ENCODE assay signal across 12 cellular contexts in genomic region chr14:31241450-31242114, GRCh38. TPM values are rescaled to one million over a fixed set of nuclear protein-coding genes. Genes with fewer than 3 reads are reported as not detected.
A peak's percentile ranks its signal among the peaks of the same experiment; 100 is the strongest.
DNase-seq lines count a peak whose midpoint lies in the region; ATAC-seq and TF ChIP-seq lines count a peak whose summit lies in the region.
"Had no signal": no experiment of that assay in that cellular context is flagged by ENCODE, and none has a peak within 500 bp of the region (broad histone marks: within the 10 kb centered on the region; RNA-seq: fewer than 3 reads in every experiment).

No MANE protein-coding gene starts in this region.

- no peak for TF ChIP-seq CTCF in activated CD8-positive, alpha-beta T cell treated with anti-CD3 and anti-CD28 coated beads for 36 hours (IDR thresholded peaks at IDR 0.05)
- TF ChIP-seq CTCF in colonic mucosa (IDR thresholded peaks at IDR 0.05), result no peak

- H3K9me3 Mint-ChIP-seq in activated CD8-positive, alpha-beta T cell treated with anti-CD3 and anti-CD28 coated beads, Interleukin-2, amount 10 ng/mL, durations not matched to agents 7 days and 5 days (ENCODE audit: insufficient read depth), result no peaks in the 10 kb centered on the region
- H3K9me3 Mint-ChIP-seq in activated CD8-positive, alpha-beta T cell treated with anti-CD3 and anti-CD28 coated beads for 36 hours, result no peaks in the 10 kb centered on the region
- no peaks in the 10 kb centered on the region for H3K9me3 Mint-ChIP-seq in T-cell
- H3K9me3 Mint-ChIP-seq: central memory CD8-positive, alpha-beta T cell had no signal

- H3K4me3 ChIP-seq in colonic mucosa, result no peak overlapping the region
- H3K4me3 ChIP-seq: PC-9 had no signal

- H3K27ac ChIP-seq in colonic mucosa, result no peak overlapping the region
- no peak overlapping the region for H3K27ac ChIP-seq in caudate nucleus (ENCODE audit: low read depth, low read length)
- H3K27ac ChIP-seq: PC-9 had no signal

- no peaks in the 10 kb centered on the region for H3K9me3 ChIP-seq in colonic mucosa

- H3K9ac ChIP-seq in colonic mucosa (ENCODE audit: low read depth in 2 of 2, low read length in 2 of 2), result peak overlapping the region in 1 of 2 donors; percentile 2

- peaks cover 26% of the 10 kb centered on the region for H3K4me1 Mint-ChIP-seq in activated CD8-positive, alpha-beta T cell treated with anti-CD3 and anti-CD28 coated beads, Interleukin-2, amount 10 ng/mL, durations not matched to agents 7 days and 5 days (ENCODE audit: low read depth)
- peaks cover 20% of the 10 kb centered on the region for H3K4me1 Mint-ChIP-seq in activated CD8-positive, alpha-beta T cell treated with anti-CD3 and anti-CD28 coated beads for 36 hours (ENCODE audit: low read depth)
- H3K4me1 Mint-ChIP-seq in T-cell, result peaks cover 15 to 19% (median 17%) of the 10 kb centered on the region in 3 donors

- no peak for DNase-seq in activated CD8-positive, alpha-beta T cell treated with anti-CD3 and anti-CD28 coated beads, Interleukin-2, amount 10 ng/mL, durations not matched to agents 7 days and 5 days
- no peak for DNase-seq in activated CD8-positive, alpha-beta T cell treated with anti-CD3 and anti-CD28 coated beads for 36 hours
- peak; percentile 18 for DNase-seq in colonic mucosa
- DNase-seq in left lobe of liver (ENCODE audit: low spot score), result no peak
- no peak for DNase-seq in cerebellum (ENCODE audit: low spot score)
- DNase-seq in DMS 273 (lab: John Stamatoyannopoulos, UW; ENCODE audit: unreplicated experiment), result no peak
- no peak for DNase-seq in T-cell
- no peak for DNase-seq in caudate nucleus (lab: John Stamatoyannopoulos, UW)
- DNase-seq: NCI-H2171 treated with DMSO at 0.1 percent for 48 hours; stimulated activated CD4-positive, alpha-beta T cell treated with anti-CD3 and anti-CD28 coated beads, Interleukin-2, amount 100 ng/mL, for 48 hours had no signal

- POLR2A ChIA-PET in activated CD8-positive, alpha-beta T cell treated with anti-CD3 and anti-CD28 coated beads, Interleukin-2, amount 10 ng/mL, durations not matched to agents 7 days and 5 days (lab: Charles Lee), result no interaction called here
- POLR2A ChIA-PET in activated CD8-positive, alpha-beta T cell treated with anti-CD3 and anti-CD28 coated beads for 36 hours (lab: Charles Lee), result interaction anchor here (0.6 kb wide), 1 partner anchor 80 kb away, joined by 3 read pairs; no protein-coding TSS in a partner anchor
- POLR2A ChIA-PET in T-cell (lab: Charles Lee), result no interaction called here

- H3K4me3 Mint-ChIP-seq in activated CD8-positive, alpha-beta T cell treated with anti-CD3 and anti-CD28 coated beads, Interleukin-2, amount 10 ng/mL, durations not matched to agents 7 days and 5 days, result no peak overlapping the region
- no peak overlapping the region for H3K4me3 Mint-ChIP-seq in activated CD8-positive, alpha-beta T cell treated with anti-CD3 and anti-CD28 coated beads for 36 hours
- H3K4me3 Mint-ChIP-seq in T-cell, result no peak overlapping the region
- H3K4me3 Mint-ChIP-seq: central memory CD8-positive, alpha-beta T cell had no signal

- H3K27me3 Mint-ChIP-seq in activated CD8-positive, alpha-beta T cell treated with anti-CD3 and anti-CD28 coated beads, Interleukin-2, amount 10 ng/mL, durations not matched to agents 7 days and 5 days (ENCODE audit: low read depth), result no peaks in the 10 kb centered on the region
- no peaks in the 10 kb centered on the region for H3K27me3 Mint-ChIP-seq in activated CD8-positive, alpha-beta T cell treated with anti-CD3 and anti-CD28 coated beads for 36 hours
- no peaks in the 10 kb centered on the region for H3K27me3 Mint-ChIP-seq in T-cell
- H3K27me3 Mint-ChIP-seq: central memory CD8-positive, alpha-beta T cell had no signal

- H3K36me3 ChIP-seq in colonic mucosa, result no peaks in the 10 kb centered on the region

- peak overlapping the region; percentile 2 for H3K27ac Mint-ChIP-seq in activated CD8-positive, alpha-beta T cell treated with anti-CD3 and anti-CD28 coated beads, Interleukin-2, amount 10 ng/mL, durations not matched to agents 7 days and 5 days
- H3K27ac Mint-ChIP-seq in activated CD8-positive, alpha-beta T cell treated with anti-CD3 and anti-CD28 coated beads for 36 hours, result no peak overlapping the region
- peak overlapping the region in 1 of 2 donors; percentile 14 for H3K27ac Mint-ChIP-seq in T-cell

- no peak for ATAC-seq in activated CD8-positive, alpha-beta T cell treated with anti-CD3 and anti-CD28 coated beads, Interleukin-2, amount 10 ng/mL, durations not matched to agents 7 days and 5 days
- ATAC-seq in activated CD8-positive, alpha-beta T cell treated with anti-CD3 and anti-CD28 coated beads for 36 hours, result no peak
- peak; percentile 32 for ATAC-seq in left lobe of liver
- ATAC-seq in T-cell (replicated peaks in 1 of 4), result no peak

- CTCF ChIA-PET in activated CD8-positive, alpha-beta T cell treated with anti-CD3 and anti-CD28 coated beads, Interleukin-2, amount 10 ng/mL, durations not matched to agents 7 days and 5 days (lab: Charles Lee), result no interaction called here
- CTCF ChIA-PET in activated CD8-positive, alpha-beta T cell treated with anti-CD3 and anti-CD28 coated beads for 36 hours (lab: Charles Lee), result no interaction called here
- CTCF ChIA-PET in T-cell (lab: Charles Lee), result interaction anchor here in 1 of 2 donors (0.6 kb wide), 1 partner anchor 185 kb away, joined by 3 read pairs; no protein-coding TSS in a partner anchor

- H3K36me3 Mint-ChIP-seq in activated CD8-positive, alpha-beta T cell treated with anti-CD3 and anti-CD28 coated beads, Interleukin-2, amount 10 ng/mL, durations not matched to agents 7 days and 5 days (ENCODE audit: low read depth), result no peaks in the 10 kb centered on the region
- H3K36me3 Mint-ChIP-seq in activated CD8-positive, alpha-beta T cell treated with anti-CD3 and anti-CD28 coated beads for 36 hours (ENCODE audit: low read depth), result no peaks in the 10 kb centered on the region
- no peaks in the 10 kb centered on the region for H3K36me3 Mint-ChIP-seq in T-cell

- intact Hi-C loops in activated CD8-positive, alpha-beta T cell treated with anti-CD3 and anti-CD28 coated beads for 36 hours (cut with micrococcal nuclease), result no loop called here
- intact Hi-C loops in colonic mucosa (cut with DNase I), result no loop called here

- H3K27me3 ChIP-seq in colonic mucosa, result no peaks in the 10 kb centered on the region

- H3K4me1 ChIP-seq in colonic mucosa, result no peaks in the 10 kb centered on the region

RNA-seq across cellular contexts. Expression of gene HECTD1, which starts 34.0 kb away (rescaled TPM):
- total RNA-seq in activated CD8-positive, alpha-beta T cell treated with anti-CD3 and anti-CD28 coated beads, Interleukin-2, amount 10 ng/mL, durations not matched to agents 7 days and 5 days, result 100 to 1,000 TPM in 1 of 2 experiments, 10 to 100 TPM in 1; 90.6 to 105 TPM
- total RNA-seq in activated CD8-positive, alpha-beta T cell treated with anti-CD3 and anti-CD28 coated beads for 36 hours, result 10 to 100 TPM; 78.9 to 82.2 TPM
- total RNA-seq in colonic mucosa (100 to 1,000 TPM; 113 to 148 TPM), left lobe of liver (165 TPM), cerebellum (290 TPM), T-cell (100 to 1,000 TPM; 118 to 194 (median 132) TPM)
